9 cellular contexts compared by ENCODE assay signal in genomic region chr2:231349374-231349735, GRCh38. TPM values are rescaled to one million over a fixed set of nuclear protein-coding genes. Genes with fewer than 3 reads are reported as not detected.
DNase-seq lines count a peak whose midpoint lies in the region; ATAC-seq, FAIRE-seq and TF ChIP-seq lines count a peak whose summit lies in the region.
"Not testable (repeated sequence)": the region's sequence is repeated elsewhere in the genome, so short reads cannot be mapped to it uniquely, and the experiment has no call there.
"Had no signal": no experiment of that assay in that cellular context is flagged by ENCODE, and none has a peak within 500 bp of the region (broad histone marks: within the 10 kb centered on the region; RNA-seq: fewer than 3 reads in every experiment).

No MANE protein-coding gene starts in this region.

- FAIRE-seq in kidney (lab: Jason Lieb, UNC), result not testable (repeated sequence)

- TF ChIP-seq CTCF in HFFc6 (IDR thresholded peaks at IDR 0.05); chondrocyte (IDR thresholded peaks at IDR 0.05); endodermal cell (conservative IDR thresholded peaks at IDR 0.05); kidney (IDR thresholded peaks at IDR 0.05; ENCODE audit: borderline replicate concordance, extremely low read depth, insufficient read depth): not testable (repeated sequence)

- not testable (repeated sequence) for DNase-seq in HFFc6
- peak; percentile 16 for DNase-seq in activated effector memory CD4-positive, alpha-beta T cell treated with anti-CD3 and anti-CD28 coated beads, Interleukin-2, amount 50 U/mL, for 16 hours
- DNase-seq in chondrocyte (ENCODE audit: low spot score), result peak; percentile 11
- peak; percentile 10 for DNase-seq in endodermal cell
- DNase-seq in kidney, result peak; percentile 30
- peak; percentile 34 for DNase-seq in natural killer cell treated with Interleukin-12 subunit alpha and Interleukin-12 subunit beta and Interleukin-15 and Interleukin-18, amount 100 ng/mL, for 72 hours (ENCODE audit: low spot score)
- peak; percentile 8 for DNase-seq in sciatic nerve (ENCODE audit: low spot score)
- peak in 2 of 49 donors; percentile 22 to 53 for DNase-seq in substantia nigra (lab: John Stamatoyannopoulos, UW)

- not testable (repeated sequence) for H3K4me3 ChIP-seq in endodermal cell (ENCODE audit: low read length); kidney (ENCODE audit: low read length in 2 of 2)

- not testable (repeated sequence) for H3K27me3 Mint-ChIP-seq in HFFc6 (ENCODE audit: insufficient read depth); chondrocyte (ENCODE audit: low read depth); endodermal cell (ENCODE audit: insufficient read depth); natural killer cell treated with Interleukin-12 subunit alpha and Interleukin-12 subunit beta and Interleukin-15 and Interleukin-18, amount 100 ng/mL, for 72 hours

- H3K27ac ChIP-seq in endodermal cell (ENCODE audit: low read depth, low read length); kidney (ENCODE audit: low read depth in 2 of 2, low read length in 2 of 2): not testable (repeated sequence)
- peak overlapping the region; percentile 74 for H3K27ac ChIP-seq in substantia nigra (ENCODE audit: low read depth, low read length, poor library complexity, severe bottlenecking)

- H3K27me3 ChIP-seq in endodermal cell (ENCODE audit: control insufficient read depth, insufficient read depth, low read length, poor library complexity, severe bottlenecking), result not testable (repeated sequence)

- peak overlapping the region; percentile 39; the same call in 1 of the 2 replicates for H3K27ac Mint-ChIP-seq in HFFc6
- H3K27ac Mint-ChIP-seq in chondrocyte (ENCODE audit: unreplicated experiment); endodermal cell; natural killer cell treated with Interleukin-12 subunit alpha and Interleukin-12 subunit beta and Interleukin-15 and Interleukin-18, amount 100 ng/mL, for 72 hours: not testable (repeated sequence)

- not testable (repeated sequence) for H3K9me3 ChIP-seq in endodermal cell (ENCODE audit: control insufficient read depth, low read length); kidney (ENCODE audit: control insufficient read depth in 1 of 2, low read length in 2 of 2)

- not testable (repeated sequence) for H3K9ac ChIP-seq in endodermal cell (ENCODE audit: extremely low read depth, low read length, poor library complexity, severe bottlenecking); kidney (ENCODE audit: low read length in 2 of 2)

- not testable (repeated sequence) for ATAC-seq in natural killer cell treated with Interleukin-12 subunit alpha and Interleukin-12 subunit beta and Interleukin-15 and Interleukin-18, amount 100 ng/mL, for 72 hours; sciatic nerve

- H3K4me1 Mint-ChIP-seq in HFFc6 (ENCODE audit: low read depth) (peaks cover 23% of the 10 kb centered on the region), chondrocyte (ENCODE audit: low read depth) (peaks cover 10% of the 10 kb centered on the region), endodermal cell (peaks cover 16% of the 10 kb centered on the region)
- not testable (repeated sequence) for H3K4me1 Mint-ChIP-seq in natural killer cell treated with Interleukin-12 subunit alpha and Interleukin-12 subunit beta and Interleukin-15 and Interleukin-18, amount 100 ng/mL, for 72 hours (ENCODE audit: low read depth in 2 of 2)

- not testable (repeated sequence) for H3K36me3 ChIP-seq in endodermal cell (ENCODE audit: control insufficient read depth, insufficient read depth, low read length); kidney (ENCODE audit: control insufficient read depth in 1 of 2, insufficient read depth in 2 of 2, low read length in 2 of 2)

- peaks cover 32% of the 10 kb centered on the region for H3K36me3 Mint-ChIP-seq in HFFc6 (ENCODE audit: low read depth)
- peaks cover 38% of the 10 kb centered on the region for H3K36me3 Mint-ChIP-seq in chondrocyte (ENCODE audit: low read depth)
- H3K36me3 Mint-ChIP-seq in endodermal cell (ENCODE audit: low read depth), result peaks cover 20% of the 10 kb centered on the region
- not testable (repeated sequence) for H3K36me3 Mint-ChIP-seq in natural killer cell treated with Interleukin-12 subunit alpha and Interleukin-12 subunit beta and Interleukin-15 and Interleukin-18, amount 100 ng/mL, for 72 hours

- H3K4me3 Mint-ChIP-seq in HFFc6; chondrocyte (ENCODE audit: unreplicated experiment); endodermal cell; natural killer cell treated with Interleukin-12 subunit alpha and Interleukin-12 subunit beta and Interleukin-15 and Interleukin-18, amount 100 ng/mL, for 72 hours: not testable (repeated sequence)

- H3K4me1 ChIP-seq in endodermal cell (ENCODE audit: control insufficient read depth, insufficient read depth, low read length); kidney (ENCODE audit: control insufficient read depth in 1 of 2, insufficient read depth in 1 of 2, low read depth in 1 of 2, low read length in 2 of 2): not testable (repeated sequence)

- intact Hi-C loops in kidney (cut with DNase I); sciatic nerve (cut with DNase I): not testable (repeated sequence)

- not testable (repeated sequence) for H3K9me3 Mint-ChIP-seq in HFFc6; chondrocyte (ENCODE audit: low read depth); endodermal cell; natural killer cell treated with Interleukin-12 subunit alpha and Interleukin-12 subunit beta and Interleukin-15 and Interleukin-18, amount 100 ng/mL, for 72 hours

- WGBS in endodermal cell (ENCODE audit: insufficient coverage in 1 of 2, insufficient read length in 1 of 2), 2 experiments, result 97 to 100% methylated on average over 2 to 10 of the region's 10 CpGs

RNA-seq across cellular contexts. Expression of gene B3GNT7, which starts 46.2 kb away (rescaled TPM):
- total RNA-seq in HFFc6 (2021; fragmentation: NEBNext Ultra II Directional; extraction: Animal tissue kit (Norgen Biotek cat#: 25700)), result under 1 TPM in 5 of 6 experiments, not detected in 1; 0.09 to 0.15 (median 0.11) TPM
- 1.7 to 1.9 TPM (median 1.8 TPM) in 3 replicates for total RNA-seq in chondrocyte
- total RNA-seq in endodermal cell, result 10 to 100 TPM; 13.0 to 32.3 TPM
- 5.7 TPM for polyA plus RNA-seq in endodermal cell (2013, experiment 1 of 2)
- 3.7 TPM for polyA plus RNA-seq in endodermal cell (2013, experiment 2 of 2)
- total RNA-seq in kidney, result 9.3 TPM
- polyA plus RNA-seq in kidney (ENCODE audit: insufficient read depth, low read depth, low replicate concordance), result 2.4 TPM
- total RNA-seq in natural killer cell treated with Interleukin-12 subunit alpha and Interleukin-12 subunit beta and Interleukin-15 and Interleukin-18, amount 100 ng/mL, for 72 hours, result 10 to 100 TPM; 12.6 to 20.1 TPM
- total RNA-seq in sciatic nerve, result 4.2 TPM
- total RNA-seq: CD4-positive, CD25-positive, alpha-beta regulatory T cell had no signal
- polyA plus RNA-seq: CD4-positive, CD25-positive, alpha-beta regulatory T cell had no signal
